In genomic region chr7:108210796-108211195, GRCh38 we compare ENCODE assay signal across 1 cellular context.
TF ChIP-seq lines count a peak whose summit lies in the region.

No MANE protein-coding gene starts in this region.

TF ChIP-seq in endothelial cell of umbilical vein, 7 proteins besides CTCF, POLR2A, EP300 and RAD21:
- TF ChIP-seq POLR2AphosphoS5 (IDR thresholded peaks at IDR 0.05; ENCODE audit: insufficient read depth, low read depth, low read length) (no peak), MYC (IDR thresholded peaks at IDR 0.05; ENCODE audit: low read depth, low read length) (no peak), EZH2 (IDR thresholded peaks at IDR 0.05; ENCODE audit: borderline replicate concordance, low read depth, low read length, severe bottlenecking) (no peak), GATA2 (IDR thresholded peaks at IDR 0.05; ENCODE audit: insufficient read depth, insufficient read length, low read depth, low read length) (no peak), MAX (IDR thresholded peaks at IDR 0.05; ENCODE audit: insufficient read depth, insufficient read length) (no peak), FOS (IDR thresholded peaks at IDR 0.05; ENCODE audit: borderline replicate concordance, insufficient read depth, low read length) (no peak), JUN (IDR thresholded peaks at IDR 0.05; ENCODE audit: borderline replicate concordance, insufficient read depth, insufficient read length, low read depth) (no peak)
